In the genomic region with DNA sequence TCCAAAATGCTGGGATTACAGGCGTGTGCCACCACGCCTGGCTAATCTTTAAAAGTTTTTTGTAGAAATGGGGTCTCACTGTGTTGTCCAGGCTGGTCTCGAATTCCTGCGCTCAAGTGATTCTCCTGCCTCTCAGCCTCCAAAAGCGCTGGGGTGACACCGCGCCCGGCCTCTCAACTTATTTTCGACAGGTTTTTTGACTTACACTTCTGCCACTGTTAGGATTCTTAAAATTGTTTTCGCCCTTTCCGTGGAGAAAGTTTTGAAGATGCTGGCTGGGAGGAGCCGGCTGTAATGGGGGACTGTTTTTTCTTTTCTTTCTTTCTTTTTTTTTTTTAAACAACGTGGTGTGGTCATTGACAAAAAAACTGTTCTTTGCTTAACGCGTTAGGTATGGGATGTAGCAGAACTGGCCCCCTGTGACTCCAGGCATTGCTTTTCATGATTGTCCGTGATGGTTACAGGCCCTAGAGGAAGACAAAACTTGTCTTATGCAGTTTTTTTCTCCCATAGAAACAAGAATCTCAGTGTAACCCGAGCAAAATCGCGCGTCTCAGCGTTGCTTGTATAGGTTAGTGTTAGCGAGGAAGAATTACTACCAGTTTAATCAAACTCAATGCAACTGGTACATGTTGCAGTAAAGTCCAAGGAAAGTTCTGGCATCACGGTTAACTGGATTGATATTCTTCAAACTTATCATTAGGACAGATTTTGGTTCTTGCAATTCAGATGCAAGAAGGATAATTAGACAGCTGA, we compare ENCODE assay signal across 8 cellular contexts. TPM values are rescaled to one million over a fixed set of nuclear protein-coding genes. Genes with fewer than 3 reads are reported as not detected.
DNase-seq lines count a peak whose midpoint lies in the region; ATAC-seq lines count a peak whose summit lies in the region.

No MANE protein-coding gene starts in this region.

- peaks cover 23% of the 10 kb centered on the region for H3K4me1 ChIP-seq in adipocyte (ENCODE audit: control insufficient read depth, insufficient read depth, low read length)

- H3K27ac Mint-ChIP-seq in stimulated activated naive B cell treated with anti-CD40 and anti-IgM and Interleukin-4, amounts not matched to agents 10 μg/mL and 1 μg/mL and 100 μg/mL, for 72 hours, result peak overlapping the region; percentile 93

- peak overlapping the region; percentile 94 for H3K9ac ChIP-seq in adipocyte (ENCODE audit: low read length)

- H3K4me1 Mint-ChIP-seq in stimulated activated naive B cell treated with anti-CD40 and anti-IgM and Interleukin-4, amounts not matched to agents 10 μg/mL and 1 μg/mL and 100 μg/mL, for 72 hours, result peaks cover 26 to 53% of the 10 kb centered on the region in 2 donors

- H3K27me3 ChIP-seq in adipocyte (replicated peaks; ENCODE audit: control insufficient read depth, insufficient read depth, low read length), result no peaks in the 10 kb centered on the region

- DNase-seq in DMS 273 treated with DMSO at 0.1 percent for 48 hours (lab: John Stamatoyannopoulos, UW) (peak; percentile 40), NAMALWA (ENCODE audit: low spot score) (peak; percentile 64), adipocyte (ENCODE audit: low read depth) (peak; percentile 66), iPS-NIHi11 (ENCODE audit: low spot score) (peak; percentile 3), midbrain (lab: John Stamatoyannopoulos, UW) (no peak), islet precursor cell (no peak)
- no peak for DNase-seq in stimulated activated naive B cell treated with anti-CD40 and anti-IgM and Interleukin-4, amounts not matched to agents 10 μg/mL and 1 μg/mL and 100 μg/mL, for 72 hours

- H3K9me3 Mint-ChIP-seq in stimulated activated naive B cell treated with anti-CD40 and anti-IgM and Interleukin-4, amounts not matched to agents 10 μg/mL and 1 μg/mL and 100 μg/mL, for 72 hours, result no peaks in the 10 kb centered on the region

- H3K36me3 Mint-ChIP-seq in stimulated activated naive B cell treated with anti-CD40 and anti-IgM and Interleukin-4, amounts not matched to agents 10 μg/mL and 1 μg/mL and 100 μg/mL, for 72 hours, result peaks cover 12 to 20% of the 10 kb centered on the region in 2 donors

- H3K4me3 Mint-ChIP-seq in stimulated activated naive B cell treated with anti-CD40 and anti-IgM and Interleukin-4, amounts not matched to agents 10 μg/mL and 1 μg/mL and 100 μg/mL, for 72 hours, result peak overlapping the region; percentile 90 to 97

- H3K4me3 ChIP-seq in adipocyte (ENCODE audit: low read length), result peak overlapping the region; percentile 93

- ATAC-seq in stimulated activated naive B cell treated with anti-CD40 and anti-IgM and Interleukin-4, amounts not matched to agents 10 μg/mL and 1 μg/mL and 100 μg/mL, for 72 hours (replicated peaks), result no peak
- ATAC-seq in esophagus mucosa, result no peak

- H3K36me3 ChIP-seq in adipocyte (ENCODE audit: control insufficient read depth, insufficient read depth, low read length, severe bottlenecking), result peaks cover 4% of the 10 kb centered on the region

- no peaks in the 10 kb centered on the region for H3K27me3 Mint-ChIP-seq in stimulated activated naive B cell treated with anti-CD40 and anti-IgM and Interleukin-4, amounts not matched to agents 10 μg/mL and 1 μg/mL and 100 μg/mL, for 72 hours

- H3K9me3 ChIP-seq in adipocyte (ENCODE audit: control insufficient read depth, low read length), result no peaks in the 10 kb centered on the region

RNA-seq across cellular contexts. Expression of gene RAC1, which starts 1.2 kb away (rescaled TPM):
- total RNA-seq in esophagus mucosa, result 373 TPM

RNA-seq across cellular contexts. Expression of gene FAM220A, which starts 26.8 kb away (rescaled TPM):
- total RNA-seq in esophagus mucosa, result 20.0 TPM

Comparison
In these comparisons a context has a peak if more than half of its experiments do, and no peak if none do; other contexts are left out.
1. DNase-seq: peak in DMS 273 treated with DMSO at 0.1 percent for 48 hours (single experiment), NAMALWA (single experiment), adipocyte (single experiment) and iPS-NIHi11 (single experiment); none in stimulated activated naive B cell treated with anti-CD40 and anti-IgM and Interleukin-4, amounts not matched to agents 10 μg/mL and 1 μg/mL and 100 μg/mL, for 72 hours (single experiment), midbrain (single experiment) and islet precursor cell (single experiment).